21 cellular contexts compared by ENCODE assay signal in the genomic region with DNA sequence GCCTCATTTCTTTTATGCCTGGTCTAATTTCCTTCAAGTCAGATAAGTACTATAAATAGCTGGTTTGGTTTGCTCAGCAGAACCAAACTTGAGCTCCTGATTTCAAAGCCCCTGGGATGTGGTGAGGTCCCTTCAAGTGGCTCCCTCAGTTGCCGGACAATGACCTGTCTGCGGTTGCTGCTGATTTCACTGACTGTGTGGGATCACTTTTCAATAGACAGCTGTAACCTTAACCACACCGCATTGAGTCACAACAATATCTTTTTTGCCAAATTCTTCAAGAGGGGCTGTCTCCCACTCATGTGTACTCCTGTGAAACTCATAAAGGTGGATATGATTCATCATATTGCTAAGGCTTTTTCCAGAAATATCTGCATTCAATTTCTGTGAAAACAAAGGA. TPM values are rescaled to one million over a fixed set of nuclear protein-coding genes. Genes with fewer than 3 reads are reported as not detected.
"Had no signal": no experiment of that assay in that cellular context is flagged by ENCODE, and none has a peak within 500 bp of the region (broad histone marks: within the 10 kb centered on the region; RNA-seq: fewer than 3 reads in every experiment).

No MANE protein-coding gene starts in this region.

- H3K4me1 ChIP-seq: body of pancreas, psoas muscle, right atrium auricular region had no signal

- H3K27ac ChIP-seq: body of pancreas, neutrophil, ovary, psoas muscle, right atrium auricular region, suprapubic skin, tibial nerve had no signal

- H3K27me3 ChIP-seq: body of pancreas, ovary, right atrium auricular region, suprapubic skin, tibial nerve had no signal

- H3K4me3 ChIP-seq: body of pancreas, ovary, psoas muscle, right atrium auricular region, suprapubic skin, tibial nerve had no signal

- H3K9me3 ChIP-seq: body of pancreas, neutrophil, ovary, psoas muscle, right atrium auricular region, suprapubic skin, tibial nerve had no signal

- ATAC-seq: body of pancreas; natural killer cell treated with Interleukin-12 subunit alpha and Interleukin-12 subunit beta and Interleukin-15 and Interleukin-18, amount 100 ng/mL, for 72 hours; psoas muscle; stimulated activated effector memory CD8-positive, alpha-beta T cell treated with anti-CD3 and anti-CD28 coated beads, Interleukin-12 subunit alpha, Interleukin-12 subunit beta, amount 100 ng/mL, for 72 hours; stimulated activated naive CD8-positive, alpha-beta T cell treated with anti-CD3 and anti-CD28 coated beads, Interleukin-15, amount 100 ng/mL, for 72 hours; WTC11 had no signal

- DNase-seq: activated gamma-delta T cell treated with Interleukin-2 at 50 U/mL for 16 hours; activated T-cell treated with anti-CD3 and anti-CD28 coated beads, Interleukin-2, amount 50 U/mL, for 1 hour; body of pancreas; effector CD8-positive, alpha-beta T cell; glutamatergic neuron; hippocampal formation; midbrain; ovary; psoas muscle; small intestine; stimulated activated CD4-positive, alpha-beta T cell treated with anti-CD3 and anti-CD28 coated beads, Interleukin-2, amount 100 ng/mL, for 24 hours; stimulated activated naive CD8-positive, alpha-beta T cell treated with anti-CD3 and anti-CD28 coated beads, Interleukin-15, amount 100 ng/mL, for 72 hours; T-helper 9 cell had no signal

- H3K36me3 ChIP-seq: neutrophil, ovary, right atrium auricular region, suprapubic skin, tibial nerve had no signal

RNA-seq across cellular contexts. Expression of gene ITGA8, which starts 23.1 kb away (rescaled TPM):
- total RNA-seq: natural killer cell treated with Interleukin-12 subunit alpha and Interleukin-12 subunit beta and Interleukin-15 and Interleukin-18, amount 100 ng/mL, for 72 hours; T-helper 1 cell treated with Interleukin-12 subunit alpha and Interleukin-12 subunit beta and Interleukin-4 antibody, amounts not matched to agents 30 ng/mL and 1 ng/mL, for 36 hours; WTC11 had no signal
